1 cellular context compared by ENCODE assay signal in the genomic region with DNA sequence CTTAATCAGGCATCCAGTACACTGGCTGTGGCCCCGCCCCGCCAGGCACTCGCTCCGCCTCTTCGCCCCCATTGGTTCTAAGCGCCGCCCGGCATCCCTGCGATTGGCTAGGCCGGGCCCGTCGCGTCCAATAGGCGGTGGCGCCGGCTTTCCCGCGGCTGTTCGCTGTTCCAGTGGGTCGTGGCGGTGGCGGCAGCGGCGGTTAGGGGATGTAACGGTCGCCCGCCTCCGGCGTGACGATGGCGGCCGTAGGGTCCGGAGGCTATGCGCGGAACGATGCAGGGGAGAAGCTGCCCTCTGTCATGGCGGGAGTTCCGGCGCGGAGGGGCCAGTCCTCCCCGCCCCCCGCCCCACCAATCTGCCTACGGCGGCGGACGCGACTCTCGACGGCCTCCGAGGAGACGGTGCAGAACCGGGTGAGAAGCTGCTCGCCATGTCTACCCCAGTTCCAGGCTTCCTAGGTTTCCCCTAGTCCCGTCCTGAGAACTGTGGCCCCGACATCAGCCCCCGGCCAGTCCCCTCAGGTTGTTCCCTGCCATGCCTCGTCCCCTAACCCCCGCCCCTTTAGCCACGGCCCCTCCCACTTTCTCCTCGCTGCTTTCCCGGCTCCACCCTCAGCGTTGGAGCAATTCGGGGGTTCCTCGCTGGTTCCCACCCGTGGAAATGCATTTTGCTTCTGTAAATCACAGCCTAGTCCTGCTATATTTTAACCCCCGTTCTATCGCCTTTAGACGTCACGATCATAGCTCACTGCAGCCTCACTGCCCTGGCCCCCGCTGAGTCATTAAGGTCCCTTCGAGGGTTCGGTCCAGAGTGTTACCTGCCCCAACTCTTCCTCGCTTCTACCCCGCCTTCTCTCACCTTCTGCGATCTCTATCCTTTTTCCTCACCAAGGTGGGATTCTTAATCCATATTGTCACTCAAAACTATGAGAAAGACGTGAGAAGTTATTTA.
TF ChIP-seq lines count a peak whose summit lies in the region.

Gene WDR62, plus strand, starts transcription at position 165 of the 954 bp plus-strand sequence. Its CDS starts 75 bp downstream, at position 240.

TF ChIP-seq in GM23338, 12 proteins besides CTCF, POLR2A, EP300 and RAD21 (continued from another document):
- TF ChIP-seq REST (IDR thresholded peaks at IDR 0.05; ENCODE audit: unreplicated experiment), result peak; percentile 20
- no peak for TF ChIP-seq NANOG (IDR thresholded peaks at IDR 0.05; ENCODE audit: borderline replicate concordance)
- TF ChIP-seq ZNF331 (CRISPR knock-in tag; IDR thresholded peaks at IDR 0.05; ENCODE audit: low read depth), result no peak
- TF ChIP-seq ZNF462 (CRISPR knock-in tag; IDR thresholded peaks at IDR 0.05), result no peak
- TF ChIP-seq, protein P1, sequence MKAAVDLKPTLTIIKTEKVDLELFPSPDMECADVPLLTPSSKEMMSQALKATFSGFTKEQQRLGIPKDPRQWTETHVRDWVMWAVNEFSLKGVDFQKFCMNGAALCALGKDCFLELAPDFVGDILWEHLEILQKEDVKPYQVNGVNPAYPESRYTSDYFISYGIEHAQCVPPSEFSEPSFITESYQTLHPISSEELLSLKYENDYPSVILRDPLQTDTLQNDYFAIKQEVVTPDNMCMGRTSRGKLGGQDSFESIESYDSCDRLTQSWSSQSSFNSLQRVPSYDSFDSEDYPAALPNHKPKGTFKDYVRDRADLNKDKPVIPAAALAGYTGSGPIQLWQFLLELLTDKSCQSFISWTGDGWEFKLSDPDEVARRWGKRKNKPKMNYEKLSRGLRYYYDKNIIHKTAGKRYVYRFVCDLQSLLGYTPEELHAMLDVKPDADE (IDR thresholded peaks at IDR 0.05), result no peak
